ENCODE assay signal across 8 cellular contexts in the genomic region with DNA sequence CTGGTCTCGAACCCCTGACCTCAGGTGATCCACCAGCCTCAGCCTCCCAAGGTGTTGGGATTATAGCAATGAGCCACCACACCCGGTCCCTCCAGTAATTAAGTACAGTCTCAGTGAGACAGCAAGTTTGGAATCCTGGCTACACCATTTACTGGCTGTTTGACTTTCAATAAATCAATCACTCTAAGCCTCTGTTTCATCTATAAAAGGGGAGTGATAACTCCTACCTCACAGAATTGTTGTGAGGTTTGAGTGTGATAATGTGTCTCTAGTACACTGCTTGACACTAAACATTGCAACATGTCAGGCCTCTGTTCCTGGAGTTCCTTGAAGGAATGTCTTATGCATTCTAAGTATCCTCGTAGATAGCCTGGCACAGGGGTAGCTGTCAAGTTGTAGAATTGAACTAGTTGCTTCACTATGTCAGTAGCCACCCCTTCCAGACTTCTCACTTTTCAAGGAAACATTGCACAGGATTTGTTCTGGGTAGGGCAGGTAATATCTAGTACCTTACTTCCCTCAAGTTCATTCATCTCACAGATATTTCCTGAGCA. TPM values are rescaled to one million over a fixed set of nuclear protein-coding genes. Genes with fewer than 3 reads are reported as not detected.
DNase-seq lines count a peak whose midpoint lies in the region; ATAC-seq, FAIRE-seq and TF ChIP-seq lines count a peak whose summit lies in the region.

No MANE protein-coding gene starts in this region.

- H3K36me3 ChIP-seq in CD8-positive, alpha-beta memory T cell (ENCODE audit: insufficient read depth, low read length): no peaks in the 10 kb centered on the region
- peaks cover 37% of the 10 kb centered on the region for H3K36me3 ChIP-seq in NT2/D1 (ENCODE audit: insufficient read depth, insufficient read length, low read length)
- no peaks in the 10 kb centered on the region for H3K36me3 ChIP-seq in parathyroid adenoma (ENCODE audit: control insufficient read depth, insufficient read depth, low read length)

- H3K27me3 ChIP-seq in CD8-positive, alpha-beta memory T cell (ENCODE audit: insufficient read depth, low read length, poor library complexity, severe bottlenecking): no peaks in the 10 kb centered on the region
- H3K27me3 ChIP-seq in NT2/D1 (ENCODE audit: insufficient read depth, insufficient read length) (no peaks in the 10 kb centered on the region), parathyroid adenoma (ENCODE audit: control insufficient read depth, insufficient read depth, low read length) (no peaks in the 10 kb centered on the region)

- TF ChIP-seq CTCF in parathyroid adenoma (IDR thresholded peaks at IDR 0.05): no peak

- peaks cover 4% of the 10 kb centered on the region for H3K79me2 ChIP-seq in parathyroid adenoma

- H3K4me2 ChIP-seq in parathyroid adenoma (ENCODE audit: low read length): peak overlapping the region; percentile 80

- H3K27ac ChIP-seq in CD8-positive, alpha-beta memory T cell (ENCODE audit: low read depth, low read length): peak overlapping the region; percentile 75
- peak overlapping the region; percentile 91 for H3K27ac ChIP-seq in parathyroid adenoma

- ATAC-seq in effector memory CD8-positive, alpha-beta T cell (replicated peaks): no peak
- no peak for ATAC-seq in GM21360 (IDR thresholded peaks at IDR 0.05; ENCODE audit: unreplicated experiment)

- peak overlapping the region; percentile 79 to 98 (median 92) for H3K27ac Mint-ChIP-seq in CD8-positive, alpha-beta memory T cell
- H3K27ac Mint-ChIP-seq in effector memory CD8-positive, alpha-beta T cell: peak overlapping the region; percentile 97 to 98

- no peaks in the 10 kb centered on the region for H3K9me3 ChIP-seq in CD8-positive, alpha-beta memory T cell (ENCODE audit: low read length)
- H3K9me3 ChIP-seq in NT2/D1 (ENCODE audit: insufficient read depth, low read length): no peaks in the 10 kb centered on the region
- H3K9me3 ChIP-seq in parathyroid adenoma (ENCODE audit: control insufficient read depth, low read length): no peaks in the 10 kb centered on the region

- CTCF ChIA-PET in CD8-positive, alpha-beta memory T cell (lab: Charles Lee): interaction anchor here (0.6 to 2.4 kb wide), 2 partner anchors 35 to 81 kb away, joined by 3 to 21 read pairs; a partner anchor contains a TSS

- no peak for FAIRE-seq in GM19239 (lab: Jason Lieb, UNC)

- no peak overlapping the region for H2AFZ ChIP-seq in parathyroid adenoma

- peaks cover 0 to 3% (median 3%) of the 10 kb centered on the region in 5 donors for H3K9me3 Mint-ChIP-seq in CD8-positive, alpha-beta memory T cell
- peaks cover 0 to 2% of the 10 kb centered on the region in 2 donors for H3K9me3 Mint-ChIP-seq in effector memory CD8-positive, alpha-beta T cell

- H3K4me3 Mint-ChIP-seq in CD8-positive, alpha-beta memory T cell: peak overlapping the region; percentile 82 to 95 (median 89)
- H3K4me3 Mint-ChIP-seq in effector memory CD8-positive, alpha-beta T cell: peak overlapping the region; percentile 78 to 83

- peaks cover 42 to 48% (median 43%) of the 10 kb centered on the region in 3 donors for H3K4me1 Mint-ChIP-seq in CD8-positive, alpha-beta memory T cell
- peaks cover 28 to 32% of the 10 kb centered on the region in 2 donors for H3K4me1 Mint-ChIP-seq in effector memory CD8-positive, alpha-beta T cell (ENCODE audit: low read depth in 2 of 2)

- H3K9ac ChIP-seq in NT2/D1 (ENCODE audit: insufficient read length, low read depth) (peak overlapping the region; percentile 85), parathyroid adenoma (no peak overlapping the region)

- H3K36me3 Mint-ChIP-seq in CD8-positive, alpha-beta memory T cell: peaks cover 0 to 19% (median 2%) of the 10 kb centered on the region in 3 donors
- peaks cover 36% of the 10 kb centered on the region for H3K36me3 Mint-ChIP-seq in effector memory CD8-positive, alpha-beta T cell (ENCODE audit: insufficient read depth)

- H3K4me3 ChIP-seq in CD8-positive, alpha-beta memory T cell (ENCODE audit: low read length): no peak overlapping the region
- H3K4me3 ChIP-seq in NT2/D1 (ENCODE audit: insufficient read length, low read depth): peak overlapping the region; percentile 69
- peak overlapping the region; percentile 61 for H3K4me3 ChIP-seq in parathyroid adenoma (ENCODE audit: low read depth, low read length)

- H3K4me1 ChIP-seq in CD8-positive, alpha-beta memory T cell (ENCODE audit: insufficient read depth, low read length): peaks cover 38% of the 10 kb centered on the region
- peaks cover 8% of the 10 kb centered on the region for H3K4me1 ChIP-seq in NT2/D1 (ENCODE audit: insufficient read depth, insufficient read length)
- no peaks in the 10 kb centered on the region for H3K4me1 ChIP-seq in parathyroid adenoma

- DNase-seq in CD8-positive, alpha-beta memory T cell: no peak
- DNase-seq in NT2/D1 (ENCODE audit: low read depth, low spot score) (no peak), GM19239 (ENCODE audit: insufficient read length, low spot score) (no peak), dermis blood vessel endothelial cell (no peak), NCI-H2107 treated with DMSO at 0.1 percent for 48 hours (lab: John Stamatoyannopoulos, UW; ENCODE audit: unreplicated experiment) (no peak)
- DNase-seq in effector memory CD8-positive, alpha-beta T cell: no peak

- POLR2A ChIA-PET in CD8-positive, alpha-beta memory T cell (lab: Charles Lee): interaction anchor here (0.7 to 1.2 kb wide), 2 partner anchors 27 to 34 kb away, joined by 8 read pairs; a partner anchor contains a TSS

- peaks cover 4 to 9% of the 10 kb centered on the region in 2 donors for H3K27me3 Mint-ChIP-seq in CD8-positive, alpha-beta memory T cell
- no peaks in the 10 kb centered on the region for H3K27me3 Mint-ChIP-seq in effector memory CD8-positive, alpha-beta T cell

RNA-seq across cellular contexts. Expression of a gene that starts 12.4 kb away (rescaled TPM):
- 10 to 100 TPM; 39.1 to 41.5 TPM for total RNA-seq in CD8-positive, alpha-beta memory T cell
- polyA plus RNA-seq in CD8-positive, alpha-beta memory T cell: 1.7 TPM
- 6.5 and 12.3 TPM in 2 replicates for total RNA-seq in dermis blood vessel endothelial cell

RNA-seq across cellular contexts. Expression of a gene that starts 19.3 kb away (rescaled TPM):
- 100 to 1,000 TPM; 152 to 158 TPM for total RNA-seq in CD8-positive, alpha-beta memory T cell
- 179 TPM for polyA plus RNA-seq in CD8-positive, alpha-beta memory T cell
- 38.3 and 46.3 TPM in 2 replicates for total RNA-seq in dermis blood vessel endothelial cell

RNA-seq across cellular contexts. Expression of a gene that starts 30.4 kb away (rescaled TPM):
- 10 to 100 TPM; 78.3 to 79.8 TPM for total RNA-seq in CD8-positive, alpha-beta memory T cell
- polyA plus RNA-seq in CD8-positive, alpha-beta memory T cell: 20.2 TPM
- 24.5 and 35.9 TPM in 2 replicates for total RNA-seq in dermis blood vessel endothelial cell

RNA-seq across cellular contexts. Expression of a gene that starts 34.4 kb away (rescaled TPM):
- 1 to 10 TPM; 3.2 to 3.7 TPM for total RNA-seq in CD8-positive, alpha-beta memory T cell
- polyA plus RNA-seq in CD8-positive, alpha-beta memory T cell: 0.18 TPM
- total RNA-seq in dermis blood vessel endothelial cell: 0.84 and 0.85 TPM in 2 replicates

RNA-seq across cellular contexts. Expression of a gene that starts 34.4 kb away (rescaled TPM):
- total RNA-seq in CD8-positive, alpha-beta memory T cell: 10 to 100 TPM; 67.6 to 73.2 TPM
- polyA plus RNA-seq in CD8-positive, alpha-beta memory T cell: 43.7 TPM
- 49.3 and 50.2 TPM in 2 replicates for total RNA-seq in dermis blood vessel endothelial cell
